8 cellular contexts compared by ENCODE assay signal in the genomic region with DNA sequence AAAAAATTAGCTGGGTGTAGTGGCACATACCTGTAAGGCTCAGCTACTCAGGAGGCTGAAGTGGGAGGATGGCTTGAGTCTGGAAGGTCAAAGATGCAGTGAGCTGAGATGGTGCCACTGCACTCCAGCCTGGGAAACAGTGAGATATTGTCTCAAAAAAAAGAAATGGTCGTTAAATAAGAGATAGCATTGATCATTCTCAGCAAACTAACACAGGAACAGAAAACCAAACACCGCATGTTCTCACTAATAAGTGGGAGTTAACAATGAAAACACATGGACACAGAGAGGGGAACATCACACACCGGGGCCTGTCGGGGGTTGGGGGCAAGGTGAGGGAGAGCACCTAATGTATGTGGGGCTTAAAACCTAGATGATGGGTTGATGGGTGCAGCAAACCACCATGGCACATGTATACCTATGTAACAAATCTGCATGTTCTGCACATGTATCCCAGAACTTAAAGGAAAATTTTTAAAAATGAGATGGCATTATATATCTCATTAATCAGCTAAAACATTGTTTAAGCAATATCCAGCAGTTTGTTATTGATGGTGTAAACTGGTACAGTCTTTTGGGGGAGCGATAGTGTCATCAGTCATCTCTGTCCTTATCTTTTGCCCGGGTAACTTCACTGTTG. TPM values are rescaled to one million over a fixed set of nuclear protein-coding genes. Genes with fewer than 3 reads are reported as not detected.
DNase-seq lines count a peak whose midpoint lies in the region; ATAC-seq, FAIRE-seq and TF ChIP-seq lines count a peak whose summit lies in the region.
"Not testable (repeated sequence)": the region's sequence is repeated elsewhere in the genome, so short reads cannot be mapped to it uniquely, and the experiment has no call there.

No MANE protein-coding gene starts in this region.

- H3K27me3 Mint-ChIP-seq in CD4-positive, alpha-beta memory T cell; activated naive CD8-positive, alpha-beta T cell treated with anti-CD3 and anti-CD28 coated beads, Interleukin-2, amount 10 ng/mL, durations not matched to agents 7 days and 5 days: not testable (repeated sequence)
- peaks cover 26% of the 10 kb centered on the region for H3K27me3 Mint-ChIP-seq in WTC11 (ENCODE audit: low read depth)

- WGBS in H1 (ENCODE audit: extremely low coverage in 1 of 2, insufficient coverage in 1 of 2, insufficient read length in 1 of 2, insufficient replicate concordance in 2 of 2, low coverage in 1 of 2, low lambda C conversion rate in 2 of 2, missing lambda C conversion rate in 1 of 2), 2 experiments, result 92% methylated on average over 6 of the region's 6 CpGs; no CpG with 5 or more reads in 1 of the 2 experiments
- WGBS in neuronal stem cell (ENCODE audit: extremely low coverage in 2 of 2, insufficient read length in 2 of 2, insufficient replicate concordance in 1 of 2), 2 donors, result no CpG with 5 or more reads among the region's 6 CpGs
- 84% methylated on average over 6 of the region's 6 CpGs for WGBS in suprapubic skin

- TF ChIP-seq EP300 in H1 (IDR thresholded peaks at IDR 0.05; ENCODE audit: borderline replicate concordance in 1 of 2, low read depth in 2 of 2, low read length in 2 of 2); suprapubic skin (IDR thresholded peaks at IDR 0.05): not testable (repeated sequence)

- H3K9me3 ChIP-seq in CD4-positive, alpha-beta memory T cell (ENCODE audit: control insufficient read depth in 1 of 2, low read length in 2 of 2); MG63; H1 (ENCODE audit: insufficient read depth in 2 of 2, low read depth in 1 of 2, low read length in 1 of 2); neuronal stem cell (replicated peaks in 1 of 2; ENCODE audit: control insufficient read depth in 2 of 2, insufficient read depth in 1 of 2, low read depth in 1 of 2, low read length in 2 of 2); suprapubic skin: not testable (repeated sequence)

- POLR2A ChIA-PET in CD4-positive, alpha-beta memory T cell (lab: Charles Lee; ENCODE audit: partially characterized antibody), result interaction anchor here (1.4 to 8.4 kb wide), 3 partner anchors 31 to 184 kb away, joined by 3 to 315 read pairs (median 12); a partner anchor contains a TSS
- POLR2A ChIA-PET in WTC11 (lab: Charles Lee) (interaction anchor here (1.6 kb wide), 1 partner anchor 184 kb away, joined by 4 read pairs; a partner anchor contains a TSS), H1 (lab: Charles Lee; ENCODE audit: partially characterized antibody) (interaction anchor here (1.3 to 3.3 kb wide), 2 partner anchors 32 to 245 kb away, joined by 3 to 24 read pairs; a partner anchor contains a TSS)
- POLR2A ChIA-PET in activated naive CD8-positive, alpha-beta T cell treated with anti-CD3 and anti-CD28 coated beads, Interleukin-2, amount 10 ng/mL, durations not matched to agents 7 days and 5 days (lab: Charles Lee), result interaction anchor here (1.1 to 7.0 kb wide), 3 partner anchors 17 to 223 kb away, joined by 3 to 141 read pairs (median 4); a partner anchor contains a TSS

- H3K4ac ChIP-seq in H1 (replicated peaks; ENCODE audit: insufficient read length, low read depth, low read length); neuronal stem cell (ENCODE audit: low read length): not testable (repeated sequence)

- H3K18ac ChIP-seq in H1 (ENCODE audit: extremely low read depth, low read length); neuronal stem cell (ENCODE audit: low read length): not testable (repeated sequence)

- H3K9me3 Mint-ChIP-seq in CD4-positive, alpha-beta memory T cell; WTC11; activated naive CD8-positive, alpha-beta T cell treated with anti-CD3 and anti-CD28 coated beads, Interleukin-2, amount 10 ng/mL, durations not matched to agents 7 days and 5 days: not testable (repeated sequence)

- peaks cover 10 to 38% (median 26%) of the 10 kb centered on the region in 4 donors for H3K4me1 Mint-ChIP-seq in CD4-positive, alpha-beta memory T cell
- H3K4me1 Mint-ChIP-seq in WTC11, result peaks cover 23% of the 10 kb centered on the region
- H3K4me1 Mint-ChIP-seq in activated naive CD8-positive, alpha-beta T cell treated with anti-CD3 and anti-CD28 coated beads, Interleukin-2, amount 10 ng/mL, durations not matched to agents 7 days and 5 days, result peaks cover 25% of the 10 kb centered on the region

- not testable (repeated sequence) for DNase-seq in CD4-positive, alpha-beta memory T cell; MG63; WTC11 (ENCODE audit: low spot score); activated naive CD8-positive, alpha-beta T cell treated with anti-CD3 and anti-CD28 coated beads, Interleukin-2, amount 10 ng/mL, durations not matched to agents 7 days and 5 days; H1 (ENCODE audit: low read depth in 1 of 2, low spot score in 2 of 2); neuronal stem cell (ENCODE audit: low spot score); suprapubic skin (ENCODE audit: low spot score in 2 of 2)

- H3K4me3 Mint-ChIP-seq in CD4-positive, alpha-beta memory T cell, result peak overlapping the region; percentile 51 to 95 (median 90)
- peak overlapping the region; percentile 70 for H3K4me3 Mint-ChIP-seq in WTC11
- H3K4me3 Mint-ChIP-seq in activated naive CD8-positive, alpha-beta T cell treated with anti-CD3 and anti-CD28 coated beads, Interleukin-2, amount 10 ng/mL, durations not matched to agents 7 days and 5 days, result peak overlapping the region; percentile 83

- intact Hi-C loops in CD4-positive, alpha-beta memory T cell (cut with micrococcal nuclease), result not testable (repeated sequence)

- not testable (repeated sequence) for H2BK15ac ChIP-seq in H1 (ENCODE audit: low read length); neuronal stem cell (ENCODE audit: low read length)

- not testable (repeated sequence) for H2BK20ac ChIP-seq in H1 (ENCODE audit: low read length)

- not testable (repeated sequence) for FAIRE-seq in H1 (lab: Jason Lieb, UNC)

- not testable (repeated sequence) for TF ChIP-seq RAD21 in H1 (IDR thresholded peaks at IDR 0.05 in 1 of 2, conservative IDR thresholded peaks at IDR 0.05 in 1 of 2; ENCODE audit: low read depth in 2 of 2, low read length in 2 of 2)

- not testable (repeated sequence) for H2BK120ac ChIP-seq in H1 (replicated peaks; ENCODE audit: low read depth, low read length); neuronal stem cell (ENCODE audit: low read depth, low read length)

- not testable (repeated sequence) for H3K79me2 ChIP-seq in H1 (ENCODE audit: control insufficient read depth in 1 of 2, insufficient read depth in 2 of 2, low read length in 2 of 2)

- not testable (repeated sequence) for H2AFZ ChIP-seq in H1 (ENCODE audit: low read length)
- H2AFZ ChIP-seq in neuronal stem cell (ENCODE audit: low read length), result peak overlapping the region; percentile 93

- H3K23ac ChIP-seq in H1 (ENCODE audit: insufficient read length); neuronal stem cell (ENCODE audit: low read depth, low read length, poor library complexity): not testable (repeated sequence)

- not testable (repeated sequence) for H3K4me3 ChIP-seq in CD4-positive, alpha-beta memory T cell (ENCODE audit: low read length in 2 of 2); suprapubic skin
- H3K4me3 ChIP-seq in MG63 (peak overlapping the region; percentile 71), H1 (ENCODE audit: extremely low read depth in 1 of 4, insufficient read depth in 2 of 4, low read depth in 3 of 4, low read length in 4 of 4) (peak overlapping the region in 1 of 4 experiments; percentile 77; a peak in 1 of 8 replicates), neuronal stem cell (ENCODE audit: low read length in 2 of 2) (peak overlapping the region in 1 of 2 donors; percentile 58)

- H3K23me2 ChIP-seq in H1 (ENCODE audit: low read depth, low read length), result peaks cover 14% of the 10 kb centered on the region; the same call in 1 of the 2 replicates

- H3K27me3 ChIP-seq in CD4-positive, alpha-beta memory T cell (ENCODE audit: insufficient read depth, low read length); MG63; layer of hippocampus (ENCODE audit: control insufficient read depth, insufficient read depth, low read length); neuronal stem cell (ENCODE audit: control insufficient read depth in 3 of 3, insufficient read depth in 3 of 3, low read depth in 1 of 3, low read length in 3 of 3); suprapubic skin: not testable (repeated sequence)
- H3K27me3 ChIP-seq in H1 (replicated peaks in 1 of 4; ENCODE audit: control insufficient read depth in 3 of 4, extremely low read depth in 1 of 4, insufficient read depth in 3 of 4, low read length in 3 of 4), result peaks cover 0 to 16% (median 9%) of the 10 kb centered on the region in 4 experiments; a peak in 5 of 7 replicates

- H3K4me1 ChIP-seq in CD4-positive, alpha-beta memory T cell (ENCODE audit: insufficient read depth, low read length), result peaks cover 16% of the 10 kb centered on the region
- H3K4me1 ChIP-seq in H1 (replicated peaks in 1 of 4; ENCODE audit: control insufficient read depth in 3 of 4, insufficient read depth in 4 of 4, low read length in 3 of 4); neuronal stem cell (ENCODE audit: control insufficient read depth in 2 of 2, insufficient read depth in 1 of 2, low read depth in 1 of 2, low read length in 2 of 2): not testable (repeated sequence)
- H3K4me1 ChIP-seq in suprapubic skin, result peaks cover 18% of the 10 kb centered on the region

- not testable (repeated sequence) for H3K14ac ChIP-seq in H1 (ENCODE audit: insufficient read length); neuronal stem cell (ENCODE audit: low read length)

- TF ChIP-seq POLR2A in H1 (IDR thresholded peaks at IDR 0.05; ENCODE audit: control extremely low read depth in 1 of 2, low read depth in 2 of 2, low read length in 2 of 2); suprapubic skin (IDR thresholded peaks at IDR 0.05): not testable (repeated sequence)

- not testable (repeated sequence) for H3K56ac ChIP-seq in H1 (replicated peaks; ENCODE audit: insufficient read length, low read depth, low read length)

- CTCF ChIA-PET in CD4-positive, alpha-beta memory T cell (lab: Charles Lee; ENCODE audit: partially characterized antibody), result interaction anchor here (0.6 to 12.9 kb wide), 10 partner anchors 12 to 581 kb away, joined by 3 to 344 read pairs (median 8); a partner anchor contains a TSS
- CTCF ChIA-PET in WTC11 (lab: Charles Lee) (interaction anchor here (0.9 to 7.3 kb wide), 8 partner anchors 11 to 367 kb away, joined by 3 to 194 read pairs (median 5); a partner anchor contains a TSS), H1 (lab: Charles Lee; ENCODE audit: partially characterized antibody) (interaction anchor here (0.7 to 13.3 kb wide), 12 partner anchors 7 to 1046 kb away, joined by 3 to 187 read pairs (median 3); a partner anchor contains a TSS)

- H2BK5ac ChIP-seq in H1 (ENCODE audit: low read depth, low read length); neuronal stem cell (ENCODE audit: low read length): not testable (repeated sequence)

- not testable (repeated sequence) for H4K20me1 ChIP-seq in H1 (replicated peaks in 1 of 2; ENCODE audit: control insufficient read depth in 1 of 2, insufficient read depth in 2 of 2, low read length in 2 of 2)

- H3K36me3 Mint-ChIP-seq in CD4-positive, alpha-beta memory T cell, result peaks cover 14 to 17% of the 10 kb centered on the region in 2 donors
- not testable (repeated sequence) for H3K36me3 Mint-ChIP-seq in WTC11; activated naive CD8-positive, alpha-beta T cell treated with anti-CD3 and anti-CD28 coated beads, Interleukin-2, amount 10 ng/mL, durations not matched to agents 7 days and 5 days

- not testable (repeated sequence) for TF ChIP-seq CTCF in WTC11 (IDR thresholded peaks at IDR 0.05); H1 (IDR thresholded peaks at IDR 0.05; ENCODE audit: control extremely low read depth in 1 of 3, insufficient read depth in 1 of 3, low read depth in 1 of 3, low read length in 3 of 3); suprapubic skin (IDR thresholded peaks at IDR 0.05)

- H4K8ac ChIP-seq in H1 (ENCODE audit: extremely low read depth, insufficient read depth, low read length); neuronal stem cell (ENCODE audit: low read depth, low read length): not testable (repeated sequence)

- H3K9ac ChIP-seq in H1 (replicated peaks in 1 of 4; ENCODE audit: extremely low read depth in 1 of 4, low read depth in 3 of 4, low read length in 3 of 4); neuronal stem cell (ENCODE audit: low read depth, low read length, poor library complexity): not testable (repeated sequence)

- H3K27ac Mint-ChIP-seq in CD4-positive, alpha-beta memory T cell, result peak overlapping the region; percentile 56 to 96 (median 94)
- H3K27ac Mint-ChIP-seq in WTC11, result not testable (repeated sequence)
- H3K27ac Mint-ChIP-seq in activated naive CD8-positive, alpha-beta T cell treated with anti-CD3 and anti-CD28 coated beads, Interleukin-2, amount 10 ng/mL, durations not matched to agents 7 days and 5 days, result peak overlapping the region; percentile 83

- H2BK12ac ChIP-seq in H1 (ENCODE audit: low read depth, low read length); neuronal stem cell (ENCODE audit: low read length): not testable (repeated sequence)

- not testable (repeated sequence) for ATAC-seq in WTC11; activated naive CD8-positive, alpha-beta T cell treated with anti-CD3 and anti-CD28 coated beads, Interleukin-2, amount 10 ng/mL, durations not matched to agents 7 days and 5 days (ENCODE audit: low read depth)

- peak overlapping the region; percentile 91 to 97; a peak in 2 of 4 replicates for H3K4me2 ChIP-seq in H1 (ENCODE audit: insufficient read depth in 1 of 2, low read depth in 2 of 2, low read length in 2 of 2)
- H3K4me2 ChIP-seq in neuronal stem cell (ENCODE audit: insufficient read depth, low read length, poor library complexity, severe bottlenecking), result peak overlapping the region; percentile 12

- H2AK5ac ChIP-seq in H1 (ENCODE audit: low read depth, low read length); neuronal stem cell (ENCODE audit: low read depth, low read length): not testable (repeated sequence)

- H3K79me1 ChIP-seq in H1 (ENCODE audit: low read depth, low read length); neuronal stem cell (ENCODE audit: low read depth, low read length): not testable (repeated sequence)

- H4K5ac ChIP-seq in H1 (ENCODE audit: insufficient read length, low read depth, low read length), result not testable (repeated sequence)

- peak overlapping the region; percentile 68 for H3K27ac ChIP-seq in CD4-positive, alpha-beta memory T cell (ENCODE audit: low read depth, low read length)
- H3K27ac ChIP-seq in H1 (ENCODE audit: low read depth, low read length); neuronal stem cell (replicated peaks; ENCODE audit: low read length): not testable (repeated sequence)
- peak overlapping the region; percentile 96 for H3K27ac ChIP-seq in layer of hippocampus (ENCODE audit: low read depth, low read length)
- peak overlapping the region; percentile 92 for H3K27ac ChIP-seq in suprapubic skin

- H3K36me3 ChIP-seq in CD4-positive, alpha-beta memory T cell (ENCODE audit: insufficient read depth, low read length), result peaks cover 14% of the 10 kb centered on the region
- peaks cover 16% of the 10 kb centered on the region for H3K36me3 ChIP-seq in MG63
- not testable (repeated sequence) for H3K36me3 ChIP-seq in H1 (ENCODE audit: control insufficient read depth in 2 of 4, insufficient read depth in 4 of 4, low read length in 3 of 4)
- peaks cover 11 to 16% of the 10 kb centered on the region in 2 donors for H3K36me3 ChIP-seq in neuronal stem cell (replicated peaks in 1 of 2; ENCODE audit: control insufficient read depth in 2 of 2, insufficient read depth in 2 of 2, low read length in 2 of 2)
- peaks cover 11% of the 10 kb centered on the region for H3K36me3 ChIP-seq in suprapubic skin

- H4K91ac ChIP-seq in H1 (replicated peaks; ENCODE audit: insufficient read length, low read length); neuronal stem cell (ENCODE audit: low read depth, low read length, poor library complexity): not testable (repeated sequence)

RNA-seq across cellular contexts. Expression of a gene that starts 1.8 kb away (rescaled TPM):
- total RNA-seq in CD4-positive, alpha-beta memory T cell, result 100 to 1,000 TPM; 123 to 126 TPM
- 10 to 100 TPM in 1 of 2 donors, 1 to 10 TPM in 1; 1.3 to 12.2 TPM for polyA plus RNA-seq in CD4-positive, alpha-beta memory T cell
- 9.5 and 45.8 TPM in 2 replicates for total RNA-seq in MG63 (2014; rRNA removed; shearing (Covaris generic); ENCODE audit: low replicate concordance)
- total RNA-seq in WTC11 (2021) (27.9 to 31.5 TPM (median 31.0 TPM) in 3 replicates), suprapubic skin (10 to 100 TPM; 51.3 to 91.9 (median 62.2) TPM)
- 100 to 1,000 TPM; 108 to 111 TPM for total RNA-seq in activated naive CD8-positive, alpha-beta T cell treated with anti-CD3 and anti-CD28 coated beads, Interleukin-2, amount 10 ng/mL, durations not matched to agents 7 days and 5 days
- total RNA-seq in H1 (2021; fragmentation: NEBNext Ultra II Directional; extraction: Animal tissue kit (Norgen Biotek cat#: 25700)), result 21.9 and 23.1 TPM in 2 replicates
- 29.7 and 35.9 TPM in 2 replicates for polyA plus RNA-seq in H1 (2011; rRNA removed)
- polyA plus RNA-seq in H1 (2011; cell fraction: cytosol; rRNA removed), result 24.6 TPM
- 210 TPM for polyA plus RNA-seq in H1 (2011; cell fraction: nucleus; rRNA removed)
- polyA plus RNA-seq in H1 (2012, experiment 1 of 2), result 16.3 to 19.6 TPM (median 18.4 TPM) in 4 replicates
- 4.7 TPM for polyA plus RNA-seq in H1 (2012, experiment 2 of 2)
- 18.5 TPM for polyA plus RNA-seq in H1 (2013, experiment 1 of 2)
- polyA plus RNA-seq in H1 (2013, experiment 2 of 2), result 14.0 TPM
- 20.9 and 24.9 TPM in 2 replicates for polyA minus RNA-seq in H1 (2011; rRNA and poly(A)+ RNA removed)
- 9.3 TPM for polyA minus RNA-seq in H1 (2011; cell fraction: cytosol; rRNA and poly(A)+ RNA removed)
- polyA minus RNA-seq in H1 (2011; cell fraction: nucleus; rRNA and poly(A)+ RNA removed), result 32.5 TPM
- 41.6 TPM for polyA plus RNA-seq in neuronal stem cell (2013, experiment 1 of 2)
- 37.8 TPM for polyA plus RNA-seq in neuronal stem cell (2013, experiment 2 of 2)

RNA-seq across cellular contexts. Expression of a gene that starts 17.0 kb away (rescaled TPM):
- 1 to 10 TPM; 2.3 to 3.0 TPM for total RNA-seq in CD4-positive, alpha-beta memory T cell
- not detected for polyA plus RNA-seq in CD4-positive, alpha-beta memory T cell
- 10.5 and 13.7 TPM in 2 replicates for total RNA-seq in MG63 (2014; rRNA removed; shearing (Covaris generic); ENCODE audit: low replicate concordance)
- total RNA-seq in WTC11 (2021) (9.7 to 10.2 TPM (median 10.0 TPM) in 3 replicates), suprapubic skin (10 to 100 TPM in 3 of 4 donors, 1 to 10 TPM in 1; 6.3 to 18.7 (median 11.8) TPM)
- 1 to 10 TPM; 6.2 to 7.5 TPM for total RNA-seq in activated naive CD8-positive, alpha-beta T cell treated with anti-CD3 and anti-CD28 coated beads, Interleukin-2, amount 10 ng/mL, durations not matched to agents 7 days and 5 days
- 6.8 and 8.6 TPM in 2 replicates for total RNA-seq in H1 (2021; fragmentation: NEBNext Ultra II Directional; extraction: Animal tissue kit (Norgen Biotek cat#: 25700))
- 8.5 and 10.9 TPM in 2 replicates for polyA plus RNA-seq in H1 (2011; rRNA removed)
- polyA plus RNA-seq in H1 (2011; cell fraction: cytosol; rRNA removed), result 9.5 TPM
- 42.5 TPM for polyA plus RNA-seq in H1 (2011; cell fraction: nucleus; rRNA removed)
- 4.2 to 9.7 TPM (median 8.0 TPM) in 4 replicates for polyA plus RNA-seq in H1 (2012, experiment 1 of 2)
- 6.3 TPM for polyA plus RNA-seq in H1 (2012, experiment 2 of 2)
- 3.9 TPM for polyA plus RNA-seq in H1 (2013, experiment 1 of 2)
- 3.0 TPM for polyA plus RNA-seq in H1 (2013, experiment 2 of 2)
- 7.4 and 8.6 TPM in 2 replicates for polyA minus RNA-seq in H1 (2011; rRNA and poly(A)+ RNA removed)
- polyA minus RNA-seq in H1 (2011; cell fraction: cytosol; rRNA and poly(A)+ RNA removed), result 9.8 TPM
- 18.5 TPM for polyA minus RNA-seq in H1 (2011; cell fraction: nucleus; rRNA and poly(A)+ RNA removed)
- 2.6 TPM for polyA plus RNA-seq in neuronal stem cell (2013, experiment 1 of 2)
- 2.3 TPM for polyA plus RNA-seq in neuronal stem cell (2013, experiment 2 of 2)

RNA-seq across cellular contexts. Expression of a gene that starts 31.1 kb away (rescaled TPM):
- 10 to 100 TPM; 27.4 to 28.3 TPM for total RNA-seq in CD4-positive, alpha-beta memory T cell
- 10 to 100 TPM; 34.6 to 38.7 TPM for polyA plus RNA-seq in CD4-positive, alpha-beta memory T cell
- 32.6 and 51.9 TPM in 2 replicates for total RNA-seq in MG63 (2014; rRNA removed; shearing (Covaris generic); ENCODE audit: low replicate concordance)
- total RNA-seq in WTC11 (2021), result 16.4 to 23.6 TPM (median 21.7 TPM) in 3 replicates
- total RNA-seq in activated naive CD8-positive, alpha-beta T cell treated with anti-CD3 and anti-CD28 coated beads, Interleukin-2, amount 10 ng/mL, durations not matched to agents 7 days and 5 days, result 10 to 100 TPM; 28.1 to 29.2 TPM
- total RNA-seq in H1 (2021; fragmentation: NEBNext Ultra II Directional; extraction: Animal tissue kit (Norgen Biotek cat#: 25700)), result 16.3 and 17.0 TPM in 2 replicates
- polyA plus RNA-seq in H1 (2011; rRNA removed), result 16.5 and 19.6 TPM in 2 replicates
- 20.7 TPM for polyA plus RNA-seq in H1 (2011; cell fraction: cytosol; rRNA removed)
- 16.6 TPM for polyA plus RNA-seq in H1 (2011; cell fraction: nucleus; rRNA removed)
- 10.3 to 16.5 TPM (median 13.7 TPM) in 4 replicates for polyA plus RNA-seq in H1 (2012, experiment 1 of 2)
- 13.7 TPM for polyA plus RNA-seq in H1 (2012, experiment 2 of 2)
- 14.9 TPM for polyA plus RNA-seq in H1 (2013, experiment 1 of 2)
- polyA plus RNA-seq in H1 (2013, experiment 2 of 2), result 13.1 TPM
- 15.6 and 17.6 TPM in 2 replicates for polyA minus RNA-seq in H1 (2011; rRNA and poly(A)+ RNA removed)
- polyA minus RNA-seq in H1 (2011; cell fraction: cytosol; rRNA and poly(A)+ RNA removed), result 11.1 TPM
- polyA minus RNA-seq in H1 (2011; cell fraction: nucleus; rRNA and poly(A)+ RNA removed), result 17.6 TPM
- 17.1 TPM for polyA plus RNA-seq in neuronal stem cell (2013, experiment 1 of 2)
- 16.8 TPM for polyA plus RNA-seq in neuronal stem cell (2013, experiment 2 of 2)
- total RNA-seq in suprapubic skin, result 100 to 1,000 TPM in 1 of 4 donors, 10 to 100 TPM in 3; 13.5 to 119 (median 17.0) TPM

RNA-seq across cellular contexts. Expression of a gene that starts 32.9 kb away (rescaled TPM):
- 10 to 100 TPM; 37.2 to 40.3 TPM for total RNA-seq in CD4-positive, alpha-beta memory T cell
- polyA plus RNA-seq in CD4-positive, alpha-beta memory T cell, result 10 to 100 TPM in 1 of 2 donors, 1 to 10 TPM in 1; 1.6 to 11.6 TPM
- total RNA-seq in MG63 (2014; rRNA removed; shearing (Covaris generic); ENCODE audit: low replicate concordance), result 14.7 and 19.3 TPM in 2 replicates
- total RNA-seq in WTC11 (2021) (36.8 to 46.3 TPM (median 38.6 TPM) in 3 replicates), suprapubic skin (100 to 1,000 TPM in 2 of 4 donors, 10 to 100 TPM in 2; 61.6 to 120 (median 100) TPM)
- total RNA-seq in activated naive CD8-positive, alpha-beta T cell treated with anti-CD3 and anti-CD28 coated beads, Interleukin-2, amount 10 ng/mL, durations not matched to agents 7 days and 5 days, result 10 to 100 TPM; 62.2 to 63.5 TPM
- 28.0 and 32.1 TPM in 2 replicates for total RNA-seq in H1 (2021; fragmentation: NEBNext Ultra II Directional; extraction: Animal tissue kit (Norgen Biotek cat#: 25700))
- polyA plus RNA-seq in H1 (2011; rRNA removed), result 15.8 and 22.5 TPM in 2 replicates
- 14.1 TPM for polyA plus RNA-seq in H1 (2011; cell fraction: cytosol; rRNA removed)
- 23.4 TPM for polyA plus RNA-seq in H1 (2011; cell fraction: nucleus; rRNA removed)
- 14.0 to 24.5 TPM (median 23.1 TPM) in 4 replicates for polyA plus RNA-seq in H1 (2012, experiment 1 of 2)
- 21.8 TPM for polyA plus RNA-seq in H1 (2012, experiment 2 of 2)
- polyA plus RNA-seq in H1 (2013, experiment 1 of 2), result 25.4 TPM
- 27.3 TPM for polyA plus RNA-seq in H1 (2013, experiment 2 of 2)
- 14.0 and 17.4 TPM in 2 replicates for polyA minus RNA-seq in H1 (2011; rRNA and poly(A)+ RNA removed)
- polyA minus RNA-seq in H1 (2011; cell fraction: cytosol; rRNA and poly(A)+ RNA removed), result 17.1 TPM
- polyA minus RNA-seq in H1 (2011; cell fraction: nucleus; rRNA and poly(A)+ RNA removed), result 12.8 TPM
- 19.3 TPM for polyA plus RNA-seq in neuronal stem cell (2013, experiment 1 of 2)
- 19.0 TPM for polyA plus RNA-seq in neuronal stem cell (2013, experiment 2 of 2)

RNA-seq across cellular contexts. Expression of a gene that starts 33.8 kb away (rescaled TPM):
- 10 to 100 TPM; 71.1 to 72.3 TPM for total RNA-seq in CD4-positive, alpha-beta memory T cell
- polyA plus RNA-seq in CD4-positive, alpha-beta memory T cell, result 10 to 100 TPM; 41.7 to 68.9 TPM
- 43.1 and 64.2 TPM in 2 replicates for total RNA-seq in MG63 (2014; rRNA removed; shearing (Covaris generic); ENCODE audit: low replicate concordance)
- total RNA-seq in WTC11 (2021) (92.1 to 102 TPM (median 101 TPM) in 3 replicates), suprapubic skin (10 to 100 TPM; 52.4 to 94.5 (median 67.8) TPM)
- total RNA-seq in activated naive CD8-positive, alpha-beta T cell treated with anti-CD3 and anti-CD28 coated beads, Interleukin-2, amount 10 ng/mL, durations not matched to agents 7 days and 5 days, result 10 to 100 TPM; 77.9 to 78.6 TPM
- total RNA-seq in H1 (2021; fragmentation: NEBNext Ultra II Directional; extraction: Animal tissue kit (Norgen Biotek cat#: 25700)), result 75.4 and 84.2 TPM in 2 replicates
- polyA plus RNA-seq in H1 (2011; rRNA removed), result 74.1 and 87.2 TPM in 2 replicates
- 89.0 TPM for polyA plus RNA-seq in H1 (2011; cell fraction: cytosol; rRNA removed)
- 152 TPM for polyA plus RNA-seq in H1 (2011; cell fraction: nucleus; rRNA removed)
- 58.1 to 98.9 TPM (median 91.2 TPM) in 4 replicates for polyA plus RNA-seq in H1 (2012, experiment 1 of 2)
- 60.3 TPM for polyA plus RNA-seq in H1 (2012, experiment 2 of 2)
- 30.1 TPM for polyA plus RNA-seq in H1 (2013, experiment 1 of 2)
- 26.3 TPM for polyA plus RNA-seq in H1 (2013, experiment 2 of 2)
- polyA minus RNA-seq in H1 (2011; rRNA and poly(A)+ RNA removed), result 72.3 and 80.6 TPM in 2 replicates
- polyA minus RNA-seq in H1 (2011; cell fraction: cytosol; rRNA and poly(A)+ RNA removed), result 47.0 TPM
- 59.5 TPM for polyA minus RNA-seq in H1 (2011; cell fraction: nucleus; rRNA and poly(A)+ RNA removed)
- polyA plus RNA-seq in neuronal stem cell (2013, experiment 1 of 2), result 29.4 TPM
- polyA plus RNA-seq in neuronal stem cell (2013, experiment 2 of 2), result 28.4 TPM
